Comparison of ENCODE assay signal across 8 cellular contexts in genomic region chr2:36352024-36352398, GRCh38. TPM values are rescaled to one million over a fixed set of nuclear protein-coding genes. Genes with fewer than 3 reads are reported as not detected.
DNase-seq lines count a peak whose midpoint lies in the region; ATAC-seq and TF ChIP-seq lines count a peak whose summit lies in the region.

No MANE protein-coding gene starts in this region.

- H3K18ac ChIP-seq in mesenchymal stem cell (ENCODE audit: low read depth in 1 of 2, low read length in 2 of 2): no peak overlapping the region

- H2AK5ac ChIP-seq in mesenchymal stem cell (ENCODE audit: low read length, severe bottlenecking): no peak overlapping the region

- H3K9ac ChIP-seq in mesenchymal stem cell (ENCODE audit: low read length): no peak overlapping the region

- TF ChIP-seq POLR2A in breast epithelium (IDR thresholded peaks at IDR 0.05): no peak

- no peak for ATAC-seq in GM21717 (IDR thresholded peaks at IDR 0.05; ENCODE audit: unreplicated experiment)
- ATAC-seq in GM21619 (IDR thresholded peaks at IDR 0.05; ENCODE audit: unreplicated experiment): no peak

- H3K4ac ChIP-seq in mesenchymal stem cell (ENCODE audit: low read depth in 1 of 2, low read length in 2 of 2): no peak overlapping the region

- H3K27ac ChIP-seq in A673 (ENCODE audit: low read depth, low read length, poor library complexity, severe bottlenecking) (no peak overlapping the region), breast epithelium (no peak overlapping the region), mesenchymal stem cell (ENCODE audit: low read length, poor library complexity, severe bottlenecking) (no peak overlapping the region)

- TF ChIP-seq CTCF in A673 (conservative IDR thresholded peaks at IDR 0.05; ENCODE audit: low read depth, low read length): peak; percentile 53
- TF ChIP-seq CTCF in GM10248 (IDR thresholded peaks at IDR 0.05; ENCODE audit: control extremely low read depth, extremely low read depth, low read depth, missing control alignments): peak; percentile 79
- peak; percentile 30 to 55 (median 52) for TF ChIP-seq CTCF in breast epithelium (IDR thresholded peaks at IDR 0.05)

- no peak overlapping the region for H2BK12ac ChIP-seq in mesenchymal stem cell (ENCODE audit: low read length in 2 of 2)

- POLR2A ChIA-PET in A673 (lab: Charles Lee; ENCODE audit: low non-redundant PET) (no interaction called here), GM10248 (lab: Yijun Ruan, JAX) (no interaction called here)

- H3K9me3 ChIP-seq in A673 (ENCODE audit: low read depth, low read length, poor library complexity, severe bottlenecking) (no peaks in the 10 kb centered on the region), breast epithelium (no peaks in the 10 kb centered on the region), mesenchymal stem cell (ENCODE audit: control insufficient read depth, low read length) (no peaks in the 10 kb centered on the region)

- intact Hi-C loops in A673 (cut with micrococcal nuclease; ENCODE audit: unreplicated experiment): loop anchor here (5.0 kb wide), 1 partner anchor 430 kb away; no protein-coding TSS in a partner anchor
- intact Hi-C loops in breast epithelium (cut with DNase I; ENCODE audit: low total_unique reads): loop anchor here (10.0 kb wide), 2 partner anchors 83 to 143 kb away; no protein-coding TSS in a partner anchor

- BruUV-seq in A673 (replicated peaks; lab: Mats Ljungman, UMichigan): no TSS peak

- H3K23ac ChIP-seq in mesenchymal stem cell (ENCODE audit: low read length in 2 of 2): no peak overlapping the region

- H3K36me3 ChIP-seq in A673 (ENCODE audit: insufficient read depth, low read length, poor library complexity, severe bottlenecking) (no peaks in the 10 kb centered on the region), breast epithelium (no peaks in the 10 kb centered on the region), mesenchymal stem cell (ENCODE audit: control insufficient read depth in 1 of 2, insufficient read depth in 2 of 2, low read depth in 1 of 2, low read length in 2 of 2) (no peaks in the 10 kb centered on the region)

- no peak overlapping the region for H4K8ac ChIP-seq in mesenchymal stem cell (ENCODE audit: low read length)

- H2BK15ac ChIP-seq in mesenchymal stem cell (ENCODE audit: low read depth, poor library complexity, severe bottlenecking): no peak overlapping the region

- H4K91ac ChIP-seq in mesenchymal stem cell (ENCODE audit: low read length): no peak overlapping the region

- no peaks in the 10 kb centered on the region for H3K79me1 ChIP-seq in mesenchymal stem cell (replicated peaks; ENCODE audit: low read length, poor library complexity, severe bottlenecking)

- H3K27me3 ChIP-seq in A673 (replicated peaks; ENCODE audit: insufficient read depth, low read depth, low read length, poor library complexity) (no peaks in the 10 kb centered on the region), breast epithelium (no peaks in the 10 kb centered on the region), mesenchymal stem cell (ENCODE audit: control insufficient read depth in 1 of 2, insufficient read depth in 1 of 2, low read length in 2 of 2) (no peaks in the 10 kb centered on the region)

- no peak overlapping the region for H3K4me2 ChIP-seq in mesenchymal stem cell (ENCODE audit: low read length, poor library complexity, severe bottlenecking)

- H3K4me3 ChIP-seq in A673 (ENCODE audit: low read depth, low read length, poor library complexity, severe bottlenecking) (no peak overlapping the region), breast epithelium (no peak overlapping the region), mesenchymal stem cell (ENCODE audit: insufficient read depth in 1 of 2, low read depth in 1 of 2, low read length in 2 of 2) (no peak overlapping the region)

- WGBS in mesenchymal stem cell: 18% methylated on average over 4 of the region's 7 CpGs

- H3K14ac ChIP-seq in mesenchymal stem cell (ENCODE audit: low read length in 2 of 2): no peak overlapping the region

- no peak overlapping the region for H2BK5ac ChIP-seq in mesenchymal stem cell (ENCODE audit: low read depth, low read length, poor library complexity, severe bottlenecking)

- no peak overlapping the region for H2BK120ac ChIP-seq in mesenchymal stem cell (ENCODE audit: low read depth, low read length)

- no peak overlapping the region for H2AFZ ChIP-seq in mesenchymal stem cell (ENCODE audit: low read depth, low read length)

- DNase-seq in A673 (ENCODE audit: low spot score): peak; percentile 70
- DNase-seq in GM10248 (ENCODE audit: extremely low spot score): peak; percentile 37
- DNase-seq in NCI-H345 treated with DMSO at 0.1 percent for 48 hours (lab: John Stamatoyannopoulos, UW; ENCODE audit: unreplicated experiment): peak; percentile 25
- DNase-seq in breast epithelium (ENCODE audit: low spot score in 2 of 2): no peak
- peak; percentile 70 for DNase-seq in mesenchymal stem cell
- DNase-seq in AG20443 (ENCODE audit: low spot score): no peak

- H3K4me1 ChIP-seq in A673 (ENCODE audit: insufficient read depth, low read length, poor library complexity, severe bottlenecking): peaks cover 6% of the 10 kb centered on the region
- no peaks in the 10 kb centered on the region for H3K4me1 ChIP-seq in breast epithelium
- peaks cover 2% of the 10 kb centered on the region for H3K4me1 ChIP-seq in mesenchymal stem cell (ENCODE audit: control insufficient read depth, insufficient read depth, low read depth, low read length)

- CTCF ChIA-PET in A673 (lab: Charles Lee) (interaction anchor here (0.8 to 1.1 kb wide), 4 partner anchors 33 to 419 kb away, joined by 3 to 8 read pairs (median 4); no protein-coding TSS in a partner anchor), GM10248 (lab: Yijun Ruan, JAX) (interaction anchor here (0.8 to 6.9 kb wide), 33 partner anchors 8 to 434 kb away, joined by 3 to 77 read pairs (median 5); no protein-coding TSS in a partner anchor)

RNA-seq across cellular contexts. Expression of gene CRIM1, which starts 3.6 kb away (rescaled TPM):
- total RNA-seq in A673 (2021) (35.3 and 46.5 TPM in 2 replicates), breast epithelium (100 to 1,000 TPM; 166 to 187 (median 178) TPM)
- 70.6 TPM for polyA plus RNA-seq in mesenchymal stem cell (2013, experiment 1 of 2)
- 70.6 TPM for polyA plus RNA-seq in mesenchymal stem cell (2013, experiment 2 of 2)

Comparison
In these comparisons a context has a peak if more than half of its experiments do, and no peak if none do; other contexts are left out.
1. DNase-seq: peak in A673 (single experiment), GM10248 (single experiment), NCI-H345 treated with DMSO at 0.1 percent for 48 hours (single experiment) and mesenchymal stem cell (single experiment); none in breast epithelium (0 of 2) and AG20443 (single experiment).
2. Peak in every context shown above with its lines, with median percentiles within 50 percentile points of each other: CTCF ChIP-seq.